Comparison of ENCODE assay signal across 8 cellular contexts in the genomic region with DNA sequence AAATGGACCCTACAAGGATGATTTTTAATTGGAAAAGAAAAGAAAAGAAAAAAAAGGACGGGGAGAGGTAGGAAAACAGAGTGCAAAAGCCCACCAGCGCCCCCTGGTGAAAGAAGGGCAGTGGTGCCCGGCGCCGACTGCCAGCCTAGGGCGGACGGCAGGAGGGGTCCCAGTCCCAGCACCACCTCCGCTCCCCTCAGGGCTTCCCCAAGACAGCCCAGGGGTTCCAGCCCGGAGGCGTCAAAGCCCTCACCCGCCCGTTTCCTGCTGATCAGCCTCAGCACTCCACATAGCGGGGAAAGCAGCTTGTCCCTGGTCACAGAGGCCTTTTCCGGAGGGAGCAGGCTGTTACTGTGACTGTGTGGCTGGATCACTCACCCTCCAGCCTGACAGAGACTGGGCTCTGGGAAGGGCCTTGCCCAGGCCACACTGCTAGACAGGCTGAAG.
DNase-seq lines count a peak whose midpoint lies in the region; ATAC-seq and TF ChIP-seq lines count a peak whose summit lies in the region.

No MANE protein-coding gene starts in this region.

- TF ChIP-seq CTCF in hepatocyte (IDR thresholded peaks at IDR 0.05; ENCODE audit: poor library complexity), result peak; percentile 95

- no peak overlapping the region for H3K4me2 ChIP-seq in hepatocyte

- H3K79me2 ChIP-seq in hepatocyte, result no peaks in the 10 kb centered on the region

- no peak overlapping the region for H3K4me3 ChIP-seq in hepatocyte

- ATAC-seq in HG03159 (IDR thresholded peaks at IDR 0.05; ENCODE audit: unreplicated experiment) (peak; percentile 49), HG03025 (IDR thresholded peaks at IDR 0.05; ENCODE audit: low FRiP score, unreplicated experiment) (no peak)

- H3K36me3 ChIP-seq in hepatocyte (replicated peaks; ENCODE audit: insufficient read depth, low read depth), result no peaks in the 10 kb centered on the region

- no peaks in the 10 kb centered on the region for H3K9me3 ChIP-seq in hepatocyte (ENCODE audit: low read depth)

- no peak overlapping the region for H3K27ac ChIP-seq in hepatocyte

- peaks cover 9% of the 10 kb centered on the region for H3K4me1 ChIP-seq in hepatocyte (ENCODE audit: insufficient read depth)

- WGBS in hepatocyte (ENCODE audit: low lambda C conversion rate, missing lambda C conversion rate), result 12% methylated on average over 14 of the region's 14 CpGs

- peaks cover 30% of the 10 kb centered on the region for H3K27me3 ChIP-seq in hepatocyte

- H4K20me1 ChIP-seq in hepatocyte (ENCODE audit: insufficient read depth, poor library complexity, severe bottlenecking), result no peaks in the 10 kb centered on the region

- no peaks in the 10 kb centered on the region for H3K9me2 ChIP-seq in hepatocyte (replicated peaks; ENCODE audit: insufficient read depth)

- DNase-seq in DMS153 treated with DMSO at 0.1 percent for 48 hours (lab: John Stamatoyannopoulos, UW; ENCODE audit: unreplicated experiment), result peak; percentile 39
- DNase-seq in DMS153 (lab: John Stamatoyannopoulos, UW), result no peak
- peak; percentile 74 for DNase-seq in OCI-M1 (lab: John Stamatoyannopoulos, UW)
- peak; percentile 18 for DNase-seq in amniotic epithelial cell (ENCODE audit: low read depth)
- peak; percentile 83 for DNase-seq in hepatocyte (ENCODE audit: low spot score)
- peak; percentile 25 for DNase-seq in stimulated activated CD4-positive, alpha-beta T cell treated with anti-CD3 and anti-CD28 coated beads, Interleukin-12 subunit alpha, Interleukin-12 subunit beta, amount 100 ng/mL, for 4 hours

- H2AFZ ChIP-seq in hepatocyte, result no peak overlapping the region
